ENCODE assay signal across 8 cellular contexts in the genomic region with DNA sequence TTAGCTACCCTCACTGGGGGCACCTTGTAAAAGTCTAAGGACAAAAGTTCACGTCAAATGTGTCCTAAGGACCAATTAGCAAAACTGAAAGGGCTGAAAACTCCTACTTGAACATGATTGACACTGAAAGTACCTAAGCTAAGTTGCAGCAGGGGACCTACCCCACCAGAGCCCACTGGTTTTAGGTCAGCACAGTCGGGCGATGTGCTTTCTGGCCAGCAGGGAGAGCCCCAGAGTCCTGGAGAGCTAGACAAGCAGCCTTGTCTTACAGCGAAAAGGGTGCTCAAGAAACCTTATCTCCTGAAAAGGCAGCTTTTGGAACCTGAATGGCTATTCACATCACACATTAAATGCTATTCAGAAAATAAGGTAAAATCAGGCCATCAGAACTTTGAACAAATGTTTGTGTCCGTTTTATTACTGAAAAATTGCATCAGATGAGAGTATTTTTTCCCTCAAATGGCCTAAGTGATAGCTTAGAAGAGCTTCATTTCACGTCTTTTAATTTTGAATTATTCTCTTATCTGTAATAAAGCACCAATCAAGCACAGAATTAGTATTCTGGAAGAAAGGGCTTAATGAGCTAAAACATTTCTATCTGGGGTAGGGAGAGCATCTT. TPM values are rescaled to one million over a fixed set of nuclear protein-coding genes. Genes with fewer than 3 reads are reported as not detected.
DNase-seq lines count a peak whose midpoint lies in the region; ATAC-seq, FAIRE-seq and TF ChIP-seq lines count a peak whose summit lies in the region.

No MANE protein-coding gene starts in this region.

- ATAC-seq in HG02981 (IDR thresholded peaks at IDR 0.05; ENCODE audit: unreplicated experiment) (peak; percentile 79), K562 (peak; percentile 89)

- H3K27ac Mint-ChIP-seq in nephron progenitor cell: no peak overlapping the region

- intact Hi-C loops in K562 (cut with micrococcal nuclease): no loop called here

- in situ Hi-C loops in K562 (cut with MboI): no loop called here

- TF ChIP-seq RAD21 in K562 (CRISPR knock-in tag; conservative IDR thresholded peaks at IDR 0.05 in 1 of 2, IDR thresholded peaks at IDR 0.05 in 1 of 2): no peak

- no peaks in the 10 kb centered on the region for H3K4me1 Mint-ChIP-seq in nephron progenitor cell

- peaks cover 41% of the 10 kb centered on the region for H3K9me3 Mint-ChIP-seq in nephron progenitor cell

- POLR2A ChIA-PET in K562 (lab: Yijun Ruan, JAX): interaction anchor here (0.6 kb wide), 1 partner anchor 1851 kb away, joined by 3 read pairs; no protein-coding TSS in a partner anchor

- no peak overlapping the region for H3K27ac ChIP-seq in K562 (ENCODE audit: extremely low read depth, low read depth, low read length)

- TF ChIP-seq EP300 in K562 (IDR thresholded peaks at IDR 0.05; ENCODE audit: low read length): no peak

- no peaks in the 10 kb centered on the region for H3K79me2 ChIP-seq in K562 (ENCODE audit: control insufficient read depth, insufficient read depth, low read length)

- peaks cover 8% of the 10 kb centered on the region for H3K27me3 Mint-ChIP-seq in nephron progenitor cell (ENCODE audit: low read depth, poor library complexity)

- no TSS peak for BruUV-seq in K562 (replicated peaks; lab: Mats Ljungman, UMichigan)

- 3% methylated on average over 6 of the region's 6 CpGs for WGBS in K562 (ENCODE audit: insufficient coverage, low coverage, missing lambda C conversion rate)

- H4K20me1 ChIP-seq in K562 (replicated peaks; ENCODE audit: control insufficient read depth, insufficient read depth, low read length): no peaks in the 10 kb centered on the region

- peak; percentile 78 for TF ChIP-seq CTCF in GM12864 (IDR thresholded peaks at IDR 0.05; ENCODE audit: low read depth, low read length, missing control alignments)
- TF ChIP-seq CTCF in K562 (IDR thresholded peaks at IDR 0.05 in 2 of 3, conservative IDR thresholded peaks at IDR 0.05 in 1 of 3; ENCODE audit: insufficient read depth in 2 of 3, low read depth in 1 of 3, low read length in 3 of 3): peak; percentile 28 to 61 (median 43); a peak in 5 of 6 replicates
- TF ChIP-seq CTCF in nephron progenitor cell (IDR thresholded peaks at IDR 0.05): peak; percentile 46

- no peaks in the 10 kb centered on the region for H3K36me3 ChIP-seq in K562 (ENCODE audit: control insufficient read depth, insufficient read depth, low read length)

- H3K4me1 ChIP-seq in K562 (replicated peaks in 1 of 2; ENCODE audit: control insufficient read depth in 2 of 2, insufficient read depth in 2 of 2, low read length in 2 of 2): no peaks in the 10 kb centered on the region

- no peaks in the 10 kb centered on the region for H3K9me1 ChIP-seq in K562 (ENCODE audit: control insufficient read depth, insufficient read depth, low read length)

- DNase-seq in GM12864 (ENCODE audit: low read depth): no peak
- peak; percentile 18 for DNase-seq in SW480 (ENCODE audit: low spot score)
- DNase-seq in K562 (ENCODE audit: extremely low read depth in 1 of 4, low spot score in 3 of 4): peak; percentile 9 to 33 (median 21)
- DNase-seq in nephron progenitor cell: peak; percentile 41
- DNase-seq in DMS153 treated with DMSO at 0.1 percent for 48 hours (lab: John Stamatoyannopoulos, UW; ENCODE audit: unreplicated experiment): no peak
- DNase-seq in NCI-H345 (lab: John Stamatoyannopoulos, UW): no peak
- DNase-seq in AG08396 (ENCODE audit: low spot score): no peak

- H3K4me3 ChIP-seq in GM12864 (ENCODE audit: low read depth, low read length) (no peak overlapping the region), K562 (no peak overlapping the region)

- TF ChIP-seq POLR2A in K562 (conservative IDR thresholded peaks at IDR 0.05): no peak

- H3K4me3 Mint-ChIP-seq in nephron progenitor cell: no peak overlapping the region

- no peaks in the 10 kb centered on the region for H3K27me3 ChIP-seq in K562 (ENCODE audit: control insufficient read depth in 2 of 2, insufficient read depth in 2 of 2, low read length in 2 of 2)

- CTCF ChIA-PET in K562 (lab: Yijun Ruan, JAX; ENCODE audit: low intra/inter-chr PET ratio): no interaction called here

- peak; percentile 65 for FAIRE-seq in K562 (lab: Jason Lieb, UNC)

- no peak overlapping the region for H2AFZ ChIP-seq in K562 (ENCODE audit: low read depth, low read length)

- H3K36me3 Mint-ChIP-seq in nephron progenitor cell (ENCODE audit: low read depth): no peaks in the 10 kb centered on the region

- H3K9me3 ChIP-seq in K562 (replicated peaks; ENCODE audit: control insufficient read depth, insufficient read depth, low read depth, low read length): no peaks in the 10 kb centered on the region

- H3K9ac ChIP-seq in K562 (ENCODE audit: insufficient read depth in 1 of 2, low read depth in 2 of 2, low read length in 2 of 2): no peak overlapping the region

- no peak overlapping the region for H3K4me2 ChIP-seq in K562 (ENCODE audit: insufficient read depth, low read length)

TF ChIP-seq in K562, 482 proteins besides CTCF, POLR2A, EP300 and RAD21:
- TF ChIP-seq ZNF766 (CRISPR knock-in tag; conservative IDR thresholded peaks at IDR 0.05): peak; percentile 77; the same call in 1 of the 2 replicates
- no peak for TF ChIP-seq ZBTB8A (IDR thresholded peaks at IDR 0.05; ENCODE audit: partially characterized antibody)
TF ChIP-seq in K562: peak in this region for 1.

RNA-seq across cellular contexts. Expression of gene MKI67, which starts 52.2 kb away (rescaled TPM):
- 24.9 and 92.8 TPM in 2 replicates for total RNA-seq in K562 (2011; cell fraction: chromatin; rRNA removed; ENCODE audit: low replicate concordance)
- total RNA-seq in K562 (2011; cell fraction: nucleolus; rRNA removed): 19.3 and 20.3 TPM in 2 replicates
- total RNA-seq in K562 (2011; cell fraction: nucleoplasm; rRNA removed): 35.3 and 47.5 TPM in 2 replicates
- 48.5 and 58.1 TPM in 2 replicates for total RNA-seq in K562 (2014; rRNA removed)
- total RNA-seq in K562 (2014; rRNA removed; fragmentation: Illumina TruSeq; extraction: Trizol): 32.4 and 36.9 TPM in 2 replicates
- total RNA-seq in K562 (2015; rRNA removed; fragmentation: Illumina TruSeq; extraction: Trizol): 36.0 and 38.3 TPM in 2 replicates
- 73.7 and 86.5 TPM in 2 replicates for total RNA-seq in K562 (2021)
- polyA plus RNA-seq in K562 (2011; rRNA removed): 15.8 and 20.1 TPM in 2 replicates
- polyA plus RNA-seq in K562 (2011; cell fraction: cytosol; rRNA removed): 11.0 and 15.0 TPM in 2 replicates
- 56.2 and 78.0 TPM in 2 replicates for polyA plus RNA-seq in K562 (2011; cell fraction: nucleus; rRNA removed)
- 27.1 and 32.6 TPM in 2 replicates for polyA plus RNA-seq in K562 (2012)
- 60.8 and 74.7 TPM in 2 replicates for polyA plus RNA-seq in K562 (2014; fragmentation: Illumina TruSeq; extraction: Trizol)
- 10 to 100 TPM; 11.8 to 17.2 TPM for polyA plus RNA-seq in K562 (2014; fragmentation: Nextera tagmentation; extraction: Ambion mirVana)
- polyA plus RNA-seq in K562 (2014; rRNA removed): 23.9 and 37.5 TPM in 2 replicates
- polyA minus RNA-seq in K562 (2011; rRNA and poly(A)+ RNA removed): 49.7 and 50.9 TPM in 2 replicates
- 43.6 and 54.4 TPM in 2 replicates for polyA minus RNA-seq in K562 (2011; cell fraction: cytosol; rRNA and poly(A)+ RNA removed)
- polyA minus RNA-seq in K562 (2011; cell fraction: nucleus; rRNA and poly(A)+ RNA removed): 33.1 and 63.5 TPM in 2 replicates

Comparison
In these comparisons a context has a peak if more than half of its experiments do, and no peak if none do; other contexts are left out.
1. DNase-seq: peak in SW480 (single experiment), K562 (4 of 4) and nephron progenitor cell (single experiment); none in GM12864 (single experiment), DMS153 treated with DMSO at 0.1 percent for 48 hours (single experiment), NCI-H345 (single experiment) and AG08396 (single experiment).
2. Peak in every context shown above with its lines, with median percentiles within 50 percentile points of each other: CTCF ChIP-seq.